8 cellular contexts compared by ENCODE assay signal in the genomic region with DNA sequence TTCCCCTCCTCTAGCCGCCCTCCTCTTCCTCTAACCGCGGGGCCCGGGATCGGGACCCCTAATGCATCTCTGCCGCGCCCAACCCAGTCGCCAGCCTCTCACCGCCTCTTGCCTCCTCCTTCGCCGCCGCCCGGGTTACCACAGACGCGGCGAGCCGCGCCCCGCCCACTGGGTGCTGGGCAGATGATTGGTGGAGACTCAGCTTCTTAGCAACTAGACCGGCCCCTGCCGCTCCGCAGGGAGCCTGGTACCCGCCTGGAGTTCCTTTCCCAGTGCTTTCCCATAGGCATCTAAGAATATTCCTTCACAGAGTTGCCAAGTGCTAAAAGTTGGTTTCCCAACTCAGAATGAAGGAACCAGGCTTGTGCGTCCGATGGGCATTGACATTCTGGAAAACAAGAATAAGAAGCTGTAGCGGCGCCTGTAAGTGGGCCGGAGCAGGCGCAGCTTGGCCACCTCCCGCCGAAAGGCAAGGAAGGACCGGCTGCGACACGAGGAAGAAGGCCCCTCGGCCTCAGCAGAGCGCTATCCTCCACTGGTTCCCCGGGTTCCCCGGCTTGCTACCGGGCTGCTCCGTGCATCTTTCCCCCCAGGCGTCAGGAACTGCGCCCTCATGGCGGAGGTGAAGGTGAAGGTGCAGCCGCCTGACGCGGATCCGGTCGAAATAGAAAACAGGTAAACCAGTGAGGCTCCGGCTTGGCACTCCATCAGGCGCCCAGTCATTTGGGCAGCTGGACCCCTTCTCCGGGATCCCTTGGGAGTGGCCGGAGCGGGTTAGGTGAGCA. TPM values are rescaled to one million over a fixed set of nuclear protein-coding genes. Genes with fewer than 3 reads are reported as not detected.
A peak's percentile ranks its signal among the peaks of the same experiment; 100 is the strongest.
DNase-seq lines count a peak whose midpoint lies in the region; ATAC-seq and TF ChIP-seq lines count a peak whose summit lies in the region.

A gene (minus strand): TSS at position 137 of the 785 bp plus-strand sequence. CDS start 1,672 bp downstream, outside the sequence.
A gene with protein sequence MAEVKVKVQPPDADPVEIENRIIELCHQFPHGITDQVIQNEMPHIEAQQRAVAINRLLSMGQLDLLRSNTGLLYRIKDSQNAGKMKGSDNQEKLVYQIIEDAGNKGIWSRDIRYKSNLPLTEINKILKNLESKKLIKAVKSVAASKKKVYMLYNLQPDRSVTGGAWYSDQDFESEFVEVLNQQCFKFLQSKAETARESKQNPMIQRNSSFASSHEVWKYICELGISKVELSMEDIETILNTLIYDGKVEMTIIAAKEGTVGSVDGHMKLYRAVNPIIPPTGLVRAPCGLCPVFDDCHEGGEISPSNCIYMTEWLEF (plus strand): TSS at position 497 of the 785 bp plus-strand sequence. CDS start 117 bp downstream, at position 614.

- H3K27me3 ChIP-seq in HAP-1 (ENCODE audit: low read depth) (no peaks in the 10 kb centered on the region), MG63 (no peaks in the 10 kb centered on the region)

- peaks cover 4% of the 10 kb centered on the region for H3K36me3 Mint-ChIP-seq in nephron (ENCODE audit: low read depth)

- H3K4me1 ChIP-seq in HAP-1, result peaks cover 15% of the 10 kb centered on the region

- peaks cover 23% of the 10 kb centered on the region for H3K4me1 Mint-ChIP-seq in nephron

- TF ChIP-seq CTCF in nephron (IDR thresholded peaks at IDR 0.05; ENCODE audit: unreplicated experiment in 3 of 3), result no peak

- ATAC-seq in stimulated activated naive CD8-positive, alpha-beta T cell treated with anti-CD3 and anti-CD28 coated beads, Interleukin-15, Interleukin-2, amounts not matched to agents 100 U/mL and 50 U/mL, for 24 hours, result peak; percentile 99

- in situ Hi-C loops in G401 (cut with HindIII; ENCODE audit: low sequenced_read_pairs), result no loop called here
- in situ Hi-C loops in HAP-1 (cut with MboI; ENCODE audit: low sequenced_read_pairs), result no loop called here

- no peaks in the 10 kb centered on the region for H3K9me3 ChIP-seq in HAP-1
- no peaks in the 10 kb centered on the region for H3K9me3 ChIP-seq in MG63

- no peaks in the 10 kb centered on the region for H3K9me3 Mint-ChIP-seq in nephron

- peaks cover 10% of the 10 kb centered on the region for H3K36me3 ChIP-seq in HAP-1 (replicated peaks)
- H3K36me3 ChIP-seq in MG63, result no peaks in the 10 kb centered on the region

- H3K4me3 ChIP-seq in HAP-1 (peak within 1 kb of the TSS; percentile 98), MG63 (peak within 1 kb of the TSS; percentile 84)

- DNase-seq in G401 (ENCODE audit: low spot score), result peak; percentile 98
- peak; percentile 92 to 97 for DNase-seq in HAP-1 (ENCODE audit: low spot score in 2 of 2)
- peak; percentile 94 for DNase-seq in MG63
- DNase-seq in SHP77 (lab: John Stamatoyannopoulos, UW), result peak; percentile 98
- DNase-seq in activated gamma-delta T cell (lab: John Stamatoyannopoulos, UW), result peak; percentile 81
- DNase-seq in fibroblast of the conjunctiva (ENCODE audit: low read depth), result peak; percentile 91
- peak; percentile 95 for DNase-seq in stimulated activated naive CD8-positive, alpha-beta T cell treated with anti-CD3 and anti-CD28 coated beads, Interleukin-15, Interleukin-2, amounts not matched to agents 100 U/mL and 50 U/mL, for 24 hours

- H3K4me3 Mint-ChIP-seq in nephron, result peak within 1 kb of the TSS; percentile 92 to 98 (median 98)

- no peaks in the 10 kb centered on the region for H3K27me3 Mint-ChIP-seq in nephron (ENCODE audit: low read depth)

- H3K27ac Mint-ChIP-seq in nephron, result peak within 1 kb of the TSS; percentile 100

RNA-seq across cellular contexts. Expression of the first gene that starts in this region (rescaled TPM):
- 2.2 and 3.6 TPM in 2 replicates for total RNA-seq in G401 (2014; rRNA removed; shearing (Covaris generic))
- 0.10 and 0.40 TPM in 2 replicates for total RNA-seq in MG63 (2014; rRNA removed; shearing (Covaris generic); ENCODE audit: low replicate concordance)

RNA-seq across cellular contexts. Expression of the second gene that starts in this region (rescaled TPM):
- total RNA-seq in G401 (2014; rRNA removed; shearing (Covaris generic)), result 14.0 and 14.5 TPM in 2 replicates
- total RNA-seq in MG63 (2014; rRNA removed; shearing (Covaris generic); ENCODE audit: low replicate concordance), result 7.7 and 12.6 TPM in 2 replicates

Comparison
In these comparisons a context has a peak if more than half of its experiments do, and no peak if none do; other contexts are left out.
1. Peak in every context shown above with its lines: DNase-seq, ATAC-seq and H3K4me3 ChIP-seq.